ENCODE assay signal across 2 cellular contexts in genomic region chr2:171107803-171108202, GRCh38.
TF ChIP-seq lines count a peak whose summit lies in the region.

No MANE protein-coding gene starts in this region.

TF ChIP-seq in HepG2, 621 proteins besides CTCF, POLR2A, EP300 and RAD21:
- TF ChIP-seq ZNF639 (CRISPR knock-in tag; conservative IDR thresholded peaks at IDR 0.05) (no peak), MAX (IDR thresholded peaks at IDR 0.05) (no peak), SUZ12 (IDR thresholded peaks at IDR 0.05; ENCODE audit: low read depth, low read length) (no peak), CEBPB (IDR thresholded peaks at IDR 0.05; ENCODE audit: borderline replicate concordance, low read depth, low read length) (peak; percentile 62; the same call in 1 of the 2 replicates), MYC (CRISPR knock-in tag; IDR thresholded peaks at IDR 0.05; ENCODE audit: borderline replicate concordance) (no peak), ZNF770 (CRISPR knock-in tag; IDR thresholded peaks at IDR 0.05) (peak; percentile 33; the same call in 1 of the 2 replicates), CEBPG (CRISPR knock-in tag; IDR thresholded peaks at IDR 0.05) (peak; percentile 39), DMAP1 (CRISPR knock-in tag; IDR thresholded peaks at IDR 0.05) (no peak), GATAD1 (CRISPR knock-in tag; IDR thresholded peaks at IDR 0.05) (no peak), MAFG (CRISPR knock-in tag; IDR thresholded peaks at IDR 0.05) (no peak), THYN1 (CRISPR knock-in tag; IDR thresholded peaks at IDR 0.05; ENCODE audit: borderline replicate concordance, low read depth) (no peak)

TF ChIP-seq in K562, 482 proteins besides CTCF, POLR2A, EP300 and RAD21:
- no peak for TF ChIP-seq PML (IDR thresholded peaks at IDR 0.05; ENCODE audit: low read length)
- peak; percentile 58; the same call in 1 of the 2 replicates for TF ChIP-seq CEBPB (tag; IDR thresholded peaks at IDR 0.05)
- TF ChIP-seq MAX (CRISPR knock-in tag; IDR thresholded peaks at IDR 0.05): no peak
- TF ChIP-seq ATF3 (IDR thresholded peaks at IDR 0.05): peak; percentile 28; the same call in 1 of the 2 replicates
- TF ChIP-seq ATF3 (CRISPR knock-in tag; conservative IDR thresholded peaks at IDR 0.05): no peak
- TF ChIP-seq MXD1 (CRISPR knock-in tag; IDR thresholded peaks at IDR 0.05; ENCODE audit: borderline replicate concordance, poor library complexity, severe bottlenecking): no peak
- TF ChIP-seq SMAD3 (CRISPR knock-in tag; conservative IDR thresholded peaks at IDR 0.05): no peak
